ENCODE assay signal across 7 cellular contexts in genomic region chr7:99408347-99409191, GRCh38. TPM values are rescaled to one million over a fixed set of nuclear protein-coding genes. Genes with fewer than 3 reads are reported as not detected.
DNase-seq lines count a peak whose midpoint lies in the region; ATAC-seq, FAIRE-seq and TF ChIP-seq lines count a peak whose summit lies in the region.

Gene BUD31 (plus strand): TSS chr7:99408969. CDS start chr7:99411093, 2,124 bp downstream.
Gene PDAP1 (minus strand): TSS chr7:99408597. CDS start chr7:99408548, 49 bp downstream.

- peak within 1 kb of the TSS; percentile 92 for H2AFZ ChIP-seq in astrocyte (ENCODE audit: low read depth, low read length)

- H3K4me1 ChIP-seq in astrocyte (ENCODE audit: insufficient read depth, low read length) = peaks cover 19% of the 10 kb centered on the region

- H3K9me3 ChIP-seq in astrocyte (ENCODE audit: insufficient read depth, low read depth, low read length) = no peaks in the 10 kb centered on the region

- peak within 1 kb of the TSS; percentile 93 for H3K27ac Mint-ChIP-seq in T-helper 2 cell treated with Interferon-gamma antibody and Interleukin-4, amounts not matched to agents 5 μg/mL and 100 μg/mL, for 36 hours
- peak within 1 kb of the TSS; percentile 89 for H3K27ac Mint-ChIP-seq in astrocyte (ENCODE audit: unreplicated experiment)

- peak within 1 kb of the TSS; percentile 99 for H3K27ac ChIP-seq in astrocyte (ENCODE audit: low read depth, low read length)

- H3K27me3 Mint-ChIP-seq in T-helper 2 cell treated with Interferon-gamma antibody and Interleukin-4, amounts not matched to agents 5 μg/mL and 100 μg/mL, for 36 hours (ENCODE audit: low read depth) = no peaks in the 10 kb centered on the region
- H3K27me3 Mint-ChIP-seq in astrocyte (ENCODE audit: low read depth, unreplicated experiment) = no peaks in the 10 kb centered on the region

- H3K36me3 ChIP-seq in astrocyte (ENCODE audit: insufficient read depth, low read length) = peaks cover 25% of the 10 kb centered on the region

- H3K79me2 ChIP-seq in astrocyte (ENCODE audit: insufficient read depth, low read length) = peaks cover 92% of the 10 kb centered on the region

- H3K4me1 Mint-ChIP-seq in T-helper 2 cell treated with Interferon-gamma antibody and Interleukin-4, amounts not matched to agents 5 μg/mL and 100 μg/mL, for 36 hours (ENCODE audit: low read depth) = peaks cover 32% of the 10 kb centered on the region
- H3K4me1 Mint-ChIP-seq in astrocyte (ENCODE audit: low read depth, unreplicated experiment) = peaks cover 21% of the 10 kb centered on the region

- no peak for TF ChIP-seq CTCF in astrocyte (IDR thresholded peaks at IDR 0.05; ENCODE audit: insufficient read depth, low read depth, low read length)

- peaks cover 72% of the 10 kb centered on the region for H4K20me1 ChIP-seq in astrocyte (ENCODE audit: insufficient read depth, low read length)

- peak within 1 kb of the TSS; percentile 99 for H3K9ac ChIP-seq in astrocyte (ENCODE audit: low read length)

- H3K4me2 ChIP-seq in astrocyte (ENCODE audit: low read length) = peak within 1 kb of the TSS; percentile 87

- no peaks in the 10 kb centered on the region for H3K27me3 ChIP-seq in astrocyte (ENCODE audit: insufficient read depth, low read length)

- no peak for FAIRE-seq in astrocyte (lab: Jason Lieb, UNC)

- DNase-seq in NCI-H1930 (lab: John Stamatoyannopoulos, UW) (peak; percentile 94 to 98), astrocyte (ENCODE audit: low read depth) (peak; percentile 90), hepatic stellate cell (ENCODE audit: low spot score) (peak; percentile 98), renal cortical epithelial cell (ENCODE audit: low read depth) (peak; percentile 92)
- DNase-seq in T-helper 2 cell treated with Interferon-gamma antibody and Interleukin-4, amounts not matched to agents 5 μg/mL and 100 μg/mL, for 36 hours (ENCODE audit: low spot score) = peak; percentile 94

- peak within 1 kb of the TSS; percentile 93 for H3K4me3 Mint-ChIP-seq in T-helper 2 cell treated with Interferon-gamma antibody and Interleukin-4, amounts not matched to agents 5 μg/mL and 100 μg/mL, for 36 hours
- H3K4me3 Mint-ChIP-seq in astrocyte (ENCODE audit: unreplicated experiment) = peak within 1 kb of the TSS; percentile 97

- peak; percentile 78 for ATAC-seq in GM18502 (IDR thresholded peaks at IDR 0.05; ENCODE audit: poor library complexity, unreplicated experiment)
- ATAC-seq in HG02970 (IDR thresholded peaks at IDR 0.05; ENCODE audit: low FRiP score, unreplicated experiment) = peak; percentile 79

- peaks cover 42% of the 10 kb centered on the region for H3K36me3 Mint-ChIP-seq in T-helper 2 cell treated with Interferon-gamma antibody and Interleukin-4, amounts not matched to agents 5 μg/mL and 100 μg/mL, for 36 hours (ENCODE audit: low read depth)
- H3K36me3 Mint-ChIP-seq in astrocyte (ENCODE audit: low read depth, unreplicated experiment) = peaks cover 7% of the 10 kb centered on the region

- H3K9me3 Mint-ChIP-seq in T-helper 2 cell treated with Interferon-gamma antibody and Interleukin-4, amounts not matched to agents 5 μg/mL and 100 μg/mL, for 36 hours = no peaks in the 10 kb centered on the region
- no peaks in the 10 kb centered on the region for H3K9me3 Mint-ChIP-seq in astrocyte (ENCODE audit: unreplicated experiment)

- peak within 1 kb of the TSS; percentile 98 for H3K4me3 ChIP-seq in astrocyte (ENCODE audit: insufficient read depth, low read depth, low read length)

RNA-seq across cellular contexts. Expression of gene BUD31, which starts in this region (rescaled TPM):
- total RNA-seq in astrocyte (167 and 176 TPM in 2 replicates), renal cortical epithelial cell (77.7 and 128 TPM in 2 replicates)

RNA-seq across cellular contexts. Expression of gene PDAP1, which starts in this region (rescaled TPM):
- 106 and 111 TPM in 2 replicates for total RNA-seq in astrocyte
- total RNA-seq in renal cortical epithelial cell = 77.4 and 89.1 TPM in 2 replicates

Comparison
In these comparisons a context has a peak if more than half of its experiments do, and no peak if none do; other contexts are left out.
1. Peak in every context shown above with its lines: DNase-seq, ATAC-seq, H3K4me3 ChIP-seq and H3K27ac ChIP-seq.